ENCODE assay signal across 20 cellular contexts in the genomic region with DNA sequence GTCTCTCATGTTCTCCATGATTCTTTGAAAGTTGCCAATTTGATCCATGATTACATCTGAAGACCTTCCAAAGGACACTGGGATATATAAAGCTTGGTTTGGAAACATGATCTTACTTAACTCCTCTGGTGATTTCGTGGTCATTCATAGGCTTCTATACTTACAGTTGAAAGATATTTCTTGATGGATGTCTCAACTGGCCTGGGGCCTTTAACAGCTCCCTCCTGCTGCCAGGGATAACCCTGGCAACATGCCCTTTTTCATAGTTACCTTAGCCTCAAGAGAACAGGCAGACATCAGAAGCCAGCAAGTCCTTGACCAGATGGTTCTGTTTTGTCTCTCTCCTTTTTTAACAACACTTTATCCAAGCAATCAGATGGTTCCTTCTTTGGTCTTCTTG.
"Had no signal": no experiment of that assay in that cellular context is flagged by ENCODE, and none has a peak within 500 bp of the region (broad histone marks: within the 10 kb centered on the region; RNA-seq: fewer than 3 reads in every experiment).

No MANE protein-coding gene starts in this region.

- H3K4me1 ChIP-seq: colonic mucosa, esophagus squamous epithelium, lower lobe of right lung, right lobe of liver, thyroid gland, vagina had no signal

- H3K27ac ChIP-seq: colonic mucosa, esophagus squamous epithelium, lower lobe of right lung, neutrophil, pancreas, right lobe of liver, stomach, thyroid gland, vagina had no signal

- H3K9me3 Mint-ChIP-seq: dendritic cell treated with granulocyte-macrophage colony-stimulating factor and Interleukin-4, amounts not matched to agents 40 ng/mL and 50 ng/mL, for 4 days; natural killer cell; stimulated activated effector memory CD8-positive, alpha-beta T cell treated with anti-CD3 and anti-CD28 coated beads, Interleukin-12 subunit alpha, Interleukin-12 subunit beta, amount 100 ng/mL, for 72 hours had no signal

- H3K4me1 Mint-ChIP-seq: natural killer cell; stimulated activated effector memory CD8-positive, alpha-beta T cell treated with anti-CD3 and anti-CD28 coated beads, Interleukin-12 subunit alpha, Interleukin-12 subunit beta, amount 100 ng/mL, for 72 hours had no signal

- DNase-seq: colonic mucosa; effector memory CD4-positive, alpha-beta T cell; esophagus squamous epithelium; head of caudate nucleus; left ventricle myocardium superior; lower lobe of right lung; natural killer cell; pancreas; right lobe of liver; stimulated activated CD4-positive, alpha-beta T cell treated with anti-CD3 and anti-CD28 coated beads, Interleukin-2, amount 100 ng/mL, for 24 hours; stimulated activated CD4-positive, alpha-beta T cell treated with anti-CD3 and anti-CD28 coated beads, Interleukin-4, amount 100 ng/mL, for 24 hours; stimulated activated naive CD4-positive, alpha-beta T cell treated with Interleukin-2 at 50 U/mL for 16 hours; stomach; thyroid gland; trophoblast cell had no signal

- H3K9me3 ChIP-seq: colonic mucosa, esophagus squamous epithelium, lower lobe of right lung, neutrophil, pancreas, right lobe of liver, stomach, thyroid gland, vagina had no signal

- H3K27me3 ChIP-seq: colonic mucosa, esophagus squamous epithelium, neutrophil, pancreas, right lobe of liver, stomach, thyroid gland, vagina had no signal

- H3K4me3 ChIP-seq: colonic mucosa, esophagus squamous epithelium, lower lobe of right lung, pancreas, right lobe of liver, smooth muscle cell, stomach, thyroid gland, vagina had no signal

- H3K4me3 Mint-ChIP-seq: dendritic cell treated with granulocyte-macrophage colony-stimulating factor and Interleukin-4, amounts not matched to agents 40 ng/mL and 50 ng/mL, for 4 days; natural killer cell; stimulated activated effector memory CD8-positive, alpha-beta T cell treated with anti-CD3 and anti-CD28 coated beads, Interleukin-12 subunit alpha, Interleukin-12 subunit beta, amount 100 ng/mL, for 72 hours had no signal

- H3K27me3 Mint-ChIP-seq: dendritic cell treated with granulocyte-macrophage colony-stimulating factor and Interleukin-4, amounts not matched to agents 40 ng/mL and 50 ng/mL, for 4 days had no signal

- ATAC-seq: left ventricle myocardium superior; lower lobe of right lung; natural killer cell; pancreas; right lobe of liver; stimulated activated effector memory CD8-positive, alpha-beta T cell treated with anti-CD3 and anti-CD28 coated beads, Interleukin-12 subunit alpha, Interleukin-12 subunit beta, amount 100 ng/mL, for 72 hours had no signal

- H3K36me3 Mint-ChIP-seq: natural killer cell had no signal

- H3K27ac Mint-ChIP-seq: dendritic cell treated with granulocyte-macrophage colony-stimulating factor and Interleukin-4, amounts not matched to agents 40 ng/mL and 50 ng/mL, for 4 days; natural killer cell; stimulated activated effector memory CD8-positive, alpha-beta T cell treated with anti-CD3 and anti-CD28 coated beads, Interleukin-12 subunit alpha, Interleukin-12 subunit beta, amount 100 ng/mL, for 72 hours had no signal

- H3K36me3 ChIP-seq: colonic mucosa, esophagus squamous epithelium, lower lobe of right lung, neutrophil, pancreas, right lobe of liver, vagina had no signal
